In the genomic region with DNA sequence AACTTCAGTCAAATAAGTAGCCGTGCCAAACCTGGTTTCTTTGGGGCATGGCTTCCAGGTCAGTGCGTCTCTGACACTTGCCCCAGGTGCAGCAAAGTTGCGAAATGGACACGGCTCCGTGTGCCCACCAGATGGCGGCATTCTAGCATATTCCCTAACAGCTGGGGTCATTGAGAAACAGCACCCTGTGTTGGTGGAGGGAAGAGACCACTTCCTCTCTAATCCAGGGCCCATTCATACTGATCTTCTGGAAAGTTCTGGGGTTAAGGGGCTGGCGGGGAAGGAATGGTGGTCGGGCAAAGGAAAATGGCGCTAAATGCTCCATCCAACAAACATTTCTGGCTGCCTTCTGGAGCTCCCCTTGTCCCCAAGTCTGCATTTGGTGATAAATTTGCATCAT, we compare ENCODE assay signal across 8 cellular contexts.
DNase-seq lines count a peak whose midpoint lies in the region.

No MANE protein-coding gene starts in this region.

- no peaks in the 10 kb centered on the region for H3K36me3 ChIP-seq in mesenchymal stem cell (ENCODE audit: control insufficient read depth in 1 of 2, insufficient read depth in 2 of 2, low read depth in 1 of 2, low read length in 2 of 2)

- no peak overlapping the region for H3K4ac ChIP-seq in mesenchymal stem cell (ENCODE audit: low read depth in 1 of 2, low read length in 2 of 2)

- H3K9me3 ChIP-seq in mesenchymal stem cell (ENCODE audit: control insufficient read depth, low read length), result no peaks in the 10 kb centered on the region

- no peak overlapping the region for H3K14ac ChIP-seq in mesenchymal stem cell (ENCODE audit: low read length in 2 of 2)

- H3K23ac ChIP-seq in mesenchymal stem cell (ENCODE audit: low read length in 2 of 2), result no peak overlapping the region

- H2BK120ac ChIP-seq in mesenchymal stem cell (ENCODE audit: low read depth, low read length), result no peak overlapping the region

- H2BK15ac ChIP-seq in mesenchymal stem cell (ENCODE audit: low read depth, poor library complexity, severe bottlenecking), result no peak overlapping the region

- H2AFZ ChIP-seq in mesenchymal stem cell (ENCODE audit: low read depth, low read length), result no peak overlapping the region

- 44% methylated on average over 9 of the region's 9 CpGs for WGBS in mesenchymal stem cell

- H3K4me2 ChIP-seq in mesenchymal stem cell (ENCODE audit: low read length, poor library complexity, severe bottlenecking), result no peak overlapping the region

- no peak overlapping the region for H4K91ac ChIP-seq in mesenchymal stem cell (ENCODE audit: low read length)

- no peaks in the 10 kb centered on the region for H3K27me3 ChIP-seq in mesenchymal stem cell (ENCODE audit: control insufficient read depth in 1 of 2, insufficient read depth in 1 of 2, low read length in 2 of 2)

- H3K4me3 ChIP-seq in mesenchymal stem cell (ENCODE audit: insufficient read depth in 1 of 2, low read depth in 1 of 2, low read length in 2 of 2), result no peak overlapping the region

- no peak overlapping the region for H3K9ac ChIP-seq in mesenchymal stem cell (ENCODE audit: low read length)

- H3K18ac ChIP-seq in mesenchymal stem cell (ENCODE audit: low read depth in 1 of 2, low read length in 2 of 2), result peak overlapping the region; percentile 18 to 72

- H2AK5ac ChIP-seq in mesenchymal stem cell (ENCODE audit: low read length, severe bottlenecking), result no peak overlapping the region

- H2BK5ac ChIP-seq in mesenchymal stem cell (ENCODE audit: low read depth, low read length, poor library complexity, severe bottlenecking), result no peak overlapping the region

- no peak overlapping the region for H4K8ac ChIP-seq in mesenchymal stem cell (ENCODE audit: low read length)

- DNase-seq in SIG-M5 treated with dmso at 0.1 percent for 504 hours (lab: John Stamatoyannopoulos, UW; ENCODE audit: unreplicated experiment) (peak; percentile 61), SIG-M5 (lab: John Stamatoyannopoulos, UW) (no peak), NCI-H2029 treated with DMSO at 0.1 percent for 48 hours (lab: John Stamatoyannopoulos, UW) (peak; percentile 17), mesenchymal stem cell (peak; percentile 73), substantia nigra (lab: John Stamatoyannopoulos, UW) (peak in 29 of 49 donors; percentile 6 to 58 (median 30)), epidermal melanocyte (ENCODE audit: insufficient read length, low spot score) (no peak)
- peak; percentile 50 for DNase-seq in activated CD4-positive, alpha-beta T cell treated with anti-CD3 and anti-CD28 coated beads, Interleukin-2, amount 50 U/mL, for 1 hour
- peak; percentile 39 for DNase-seq in effector CD8-positive, alpha-beta T cell (lab: John Stamatoyannopoulos, UW)

- H3K27ac ChIP-seq in mesenchymal stem cell (ENCODE audit: low read length, poor library complexity, severe bottlenecking), result no peak overlapping the region
- no peak overlapping the region for H3K27ac ChIP-seq in substantia nigra (ENCODE audit: low read depth, low read length, poor library complexity, severe bottlenecking)

- H3K79me1 ChIP-seq in mesenchymal stem cell (replicated peaks; ENCODE audit: low read length, poor library complexity, severe bottlenecking), result no peaks in the 10 kb centered on the region

- H3K4me1 ChIP-seq in mesenchymal stem cell (ENCODE audit: control insufficient read depth, insufficient read depth, low read depth, low read length), result peaks cover 2% of the 10 kb centered on the region

- H2BK12ac ChIP-seq in mesenchymal stem cell (ENCODE audit: low read length in 2 of 2), result peak overlapping the region in 1 of 2 experiments; percentile 54

Comparison
In these comparisons a context has a peak if more than half of its experiments do, and no peak if none do; other contexts are left out.
1. DNase-seq: peak in SIG-M5 treated with dmso at 0.1 percent for 504 hours (single experiment), NCI-H2029 treated with DMSO at 0.1 percent for 48 hours (single experiment), activated CD4-positive, alpha-beta T cell treated with anti-CD3 and anti-CD28 coated beads, Interleukin-2, amount 50 U/mL, for 1 hour (single experiment), effector CD8-positive, alpha-beta T cell (single experiment), mesenchymal stem cell (single experiment) and substantia nigra (29 of 49); none in SIG-M5 (single experiment) and epidermal melanocyte (single experiment).